1 cellular context compared by ENCODE assay signal in the genomic region with DNA sequence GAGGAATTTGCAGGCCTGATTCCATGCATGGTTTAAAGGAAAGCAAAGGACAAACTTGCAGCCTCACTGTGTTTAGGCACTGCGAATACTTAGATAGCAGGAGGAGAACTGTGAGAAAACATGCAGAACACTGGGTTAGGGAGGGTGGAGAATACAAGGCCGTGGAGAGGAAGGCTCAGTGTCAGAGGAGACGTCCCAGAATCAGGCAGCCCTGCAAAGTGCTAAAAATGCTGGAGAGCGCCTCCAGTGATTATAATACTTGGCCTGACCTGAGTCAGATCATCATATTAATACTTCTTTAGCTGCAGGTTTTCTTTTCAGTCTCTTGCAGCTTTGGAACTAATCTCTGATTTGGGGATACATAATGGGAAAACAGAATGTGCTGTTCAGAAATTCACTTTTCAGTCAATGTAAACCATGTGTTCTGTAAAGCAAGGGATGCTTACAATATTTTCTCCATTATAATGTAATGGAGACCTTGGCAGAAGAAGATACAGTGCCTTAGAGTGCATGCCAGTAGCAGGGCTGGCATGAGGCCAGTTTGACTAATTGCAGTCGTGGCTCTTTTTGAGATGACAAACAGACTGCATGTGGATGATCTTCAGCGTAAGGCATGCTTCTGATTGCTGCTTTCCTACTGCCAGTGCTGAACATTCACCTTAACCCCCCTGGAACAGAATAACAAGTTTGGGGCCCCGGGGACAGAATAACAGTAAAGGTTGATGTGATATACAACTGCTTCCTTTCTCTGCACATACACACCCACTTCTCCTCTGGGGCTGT.
A peak's percentile ranks its signal among the peaks of the same experiment; 100 is the strongest.
TF ChIP-seq lines count a peak whose summit lies in the region.

No MANE protein-coding gene starts in this region.

TF ChIP-seq in IMR-90, 13 proteins besides CTCF, POLR2A, EP300 and RAD21 (continued from another document):
- TF ChIP-seq SMC3 (IDR thresholded peaks at IDR 0.05; ENCODE audit: low read depth, low read length) (no peak), CEBPB (IDR thresholded peaks at IDR 0.05; ENCODE audit: low read depth, low read length) (no peak), MXI1 (IDR thresholded peaks at IDR 0.05; ENCODE audit: borderline replicate concordance, low read depth, low read length) (peak; percentile 99)
- TF ChIP-seq, protein P1, sequence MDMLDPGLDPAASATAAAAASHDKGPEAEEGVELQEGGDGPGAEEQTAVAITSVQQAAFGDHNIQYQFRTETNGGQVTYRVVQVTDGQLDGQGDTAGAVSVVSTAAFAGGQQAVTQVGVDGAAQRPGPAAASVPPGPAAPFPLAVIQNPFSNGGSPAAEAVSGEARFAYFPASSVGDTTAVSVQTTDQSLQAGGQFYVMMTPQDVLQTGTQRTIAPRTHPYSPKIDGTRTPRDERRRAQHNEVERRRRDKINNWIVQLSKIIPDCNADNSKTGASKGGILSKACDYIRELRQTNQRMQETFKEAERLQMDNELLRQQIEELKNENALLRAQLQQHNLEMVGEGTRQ (IDR thresholded peaks at IDR 0.05; ENCODE audit: low read depth, low read length) = no peak
